10 cellular contexts compared by ENCODE assay signal in genomic region chr3:77081240-77081661, GRCh38. TPM values are rescaled to one million over a fixed set of nuclear protein-coding genes. Genes with fewer than 3 reads are reported as not detected.
A peak's percentile ranks its signal among the peaks of the same experiment; 100 is the strongest.
DNase-seq lines count a peak whose midpoint lies in the region; ATAC-seq and TF ChIP-seq lines count a peak whose summit lies in the region.
"Had no signal": no experiment of that assay in that cellular context is flagged by ENCODE, and none has a peak within 500 bp of the region (broad histone marks: within the 10 kb centered on the region; RNA-seq: fewer than 3 reads in every experiment).

No MANE protein-coding gene starts in this region.

- no peaks in the 10 kb centered on the region for H3K27me3 Mint-ChIP-seq in WTC11 (ENCODE audit: low read depth)
- H3K27me3 Mint-ChIP-seq: dendritic cell treated with granulocyte-macrophage colony-stimulating factor and Interleukin-4, amounts not matched to agents 40 ng/mL and 50 ng/mL, for 4 days had no signal

- no peak overlapping the region for H3K4me3 Mint-ChIP-seq in WTC11
- H3K4me3 Mint-ChIP-seq: dendritic cell treated with granulocyte-macrophage colony-stimulating factor and Interleukin-4, amounts not matched to agents 40 ng/mL and 50 ng/mL, for 4 days had no signal

- H3K9me3 Mint-ChIP-seq in WTC11: no peaks in the 10 kb centered on the region
- H3K9me3 Mint-ChIP-seq: dendritic cell treated with granulocyte-macrophage colony-stimulating factor and Interleukin-4, amounts not matched to agents 40 ng/mL and 50 ng/mL, for 4 days had no signal

- no peak overlapping the region for H3K4me2 ChIP-seq in hepatocyte

- H2AFZ ChIP-seq in hepatocyte: no peak overlapping the region

- POLR2A ChIA-PET in AG04450 (lab: Yijun Ruan, JAX): no interaction called here
- POLR2A ChIA-PET in WTC11 (lab: Charles Lee): no interaction called here

- no peak overlapping the region for H3K27ac Mint-ChIP-seq in WTC11
- H3K27ac Mint-ChIP-seq: dendritic cell treated with granulocyte-macrophage colony-stimulating factor and Interleukin-4, amounts not matched to agents 40 ng/mL and 50 ng/mL, for 4 days had no signal

- peak; percentile 36 for DNase-seq in AG04450 (ENCODE audit: low read depth, low spot score)
- peak; percentile 66 for DNase-seq in NCI-H1092 (lab: John Stamatoyannopoulos, UW)
- DNase-seq in amniotic stem cell (lab: John Stamatoyannopoulos, UW): peak; percentile 48
- DNase-seq in hepatocyte (ENCODE audit: low spot score): peak; percentile 67
- no peak for DNase-seq in globus pallidus (ENCODE audit: low spot score)
- no peak for DNase-seq in WTC11 (ENCODE audit: low spot score)
- DNase-seq in stimulated activated CD4-positive, alpha-beta T cell treated with anti-CD3 and anti-CD28 coated beads, Interleukin-4, amount 100 ng/mL, for 24 hours: no peak
- DNase-seq: activated CD4-positive, alpha-beta T cell treated with anti-CD3 and anti-CD28 coated beads, Interleukin-2, amount 50 U/mL, for 48 hours had no signal

- CTCF ChIA-PET in AG04450 (lab: Charles Lee) (no interaction called here), WTC11 (lab: Charles Lee) (interaction anchor here (1.9 kb wide), 1 partner anchor 43 kb away, joined by 5 read pairs; no protein-coding TSS in a partner anchor)

- 51% methylated on average over 3 of the region's 3 CpGs for WGBS in hepatocyte (ENCODE audit: low lambda C conversion rate, missing lambda C conversion rate)

- H3K27me3 ChIP-seq in AG04450 (ENCODE audit: control insufficient read depth, insufficient read depth, low read length): no peaks in the 10 kb centered on the region
- H3K27me3 ChIP-seq in hepatocyte: no peaks in the 10 kb centered on the region

- H4K20me1 ChIP-seq in hepatocyte (ENCODE audit: insufficient read depth, poor library complexity, severe bottlenecking): no peaks in the 10 kb centered on the region

- H3K27ac ChIP-seq in AG04450 (ENCODE audit: low read depth, low read length) (no peak overlapping the region), hepatocyte (no peak overlapping the region)

- H3K4me1 Mint-ChIP-seq in WTC11: peaks cover 52% of the 10 kb centered on the region

- H3K36me3 Mint-ChIP-seq in WTC11: no peaks in the 10 kb centered on the region

- no peaks in the 10 kb centered on the region for H3K9me3 ChIP-seq in AG04450 (ENCODE audit: control insufficient read depth, insufficient read depth, low read length)
- H3K9me3 ChIP-seq in hepatocyte (ENCODE audit: low read depth): no peaks in the 10 kb centered on the region

- H3K4me1 ChIP-seq in hepatocyte (ENCODE audit: insufficient read depth): peaks cover 6% of the 10 kb centered on the region

- no peaks in the 10 kb centered on the region for H3K9me2 ChIP-seq in hepatocyte (replicated peaks; ENCODE audit: insufficient read depth)

- ATAC-seq in HG03354 (IDR thresholded peaks at IDR 0.05; ENCODE audit: poor library complexity, severe bottlenecking, unreplicated experiment) (no peak), WTC11 (no peak)

- H3K4me3 ChIP-seq in AG04450 (ENCODE audit: low read depth, low read length): no peak overlapping the region
- H3K4me3 ChIP-seq in hepatocyte: no peak overlapping the region

- no peaks in the 10 kb centered on the region for H3K79me2 ChIP-seq in hepatocyte

- no peaks in the 10 kb centered on the region for H3K36me3 ChIP-seq in hepatocyte (replicated peaks; ENCODE audit: insufficient read depth, low read depth)

- TF ChIP-seq CTCF in AG04450 (IDR thresholded peaks at IDR 0.05; ENCODE audit: low read depth, low read length) (no peak), hepatocyte (IDR thresholded peaks at IDR 0.05; ENCODE audit: poor library complexity) (no peak), WTC11 (IDR thresholded peaks at IDR 0.05) (no peak)

TF ChIP-seq in WTC11, 78 proteins besides CTCF, POLR2A, EP300 and RAD21 (continues in another document):
- TF ChIP-seq SMAD3 (CRISPR knock-in tag; IDR thresholded peaks at IDR 0.05; ENCODE audit: borderline replicate concordance) (no peak), MXD4 (CRISPR knock-in tag; IDR thresholded peaks at IDR 0.05; ENCODE audit: borderline replicate concordance) (no peak), CDX4 (CRISPR knock-in tag; IDR thresholded peaks at IDR 0.05; ENCODE audit: borderline replicate concordance) (no peak), AR (CRISPR knock-in tag; IDR thresholded peaks at IDR 0.05) (no peak), JUN (CRISPR knock-in tag; IDR thresholded peaks at IDR 0.05) (no peak), GTF2I (CRISPR knock-in tag; conservative IDR thresholded peaks at IDR 0.05) (no peak), ZNF396 (CRISPR knock-in tag; IDR thresholded peaks at IDR 0.05; ENCODE audit: borderline replicate concordance) (no peak), ZNF423 (CRISPR knock-in tag; IDR thresholded peaks at IDR 0.05) (no peak), ZNF425 (CRISPR knock-in tag; conservative IDR thresholded peaks at IDR 0.05) (no peak), MAX (CRISPR knock-in tag; IDR thresholded peaks at IDR 0.05) (no peak), ZNF263 (CRISPR knock-in tag; IDR thresholded peaks at IDR 0.05; ENCODE audit: low read depth) (no peak), ZNF671 (CRISPR knock-in tag; IDR thresholded peaks at IDR 0.05) (no peak), MYBL2 (CRISPR knock-in tag; IDR thresholded peaks at IDR 0.05) (no peak), FOXJ3 (CRISPR knock-in tag; IDR thresholded peaks at IDR 0.05; ENCODE audit: borderline replicate concordance) (no peak), TEAD1 (CRISPR knock-in tag; IDR thresholded peaks at IDR 0.05) (no peak)

RNA-seq across cellular contexts. Expression of gene ROBO2, which starts 41.4 kb away (rescaled TPM):
- polyA plus RNA-seq in AG04450 (2011; rRNA removed) (15.1 and 16.3 TPM in 2 replicates), hepatocyte (1.2 and 3.4 TPM in 2 replicates)
- polyA minus RNA-seq in AG04450 (2011; rRNA and poly(A)+ RNA removed): 26.9 and 28.0 TPM in 2 replicates
- total RNA-seq in hepatocyte (13.0 and 14.3 TPM in 2 replicates), WTC11 (2021) (11.7 to 12.4 TPM (median 12.0 TPM) in 3 replicates)

Comparison
In these comparisons a context has a peak if more than half of its experiments do, and no peak if none do; other contexts are left out.
1. DNase-seq: peak in AG04450 (single experiment), NCI-H1092 (single experiment), amniotic stem cell (single experiment) and hepatocyte (single experiment); none in globus pallidus (single experiment), WTC11 (single experiment) and stimulated activated CD4-positive, alpha-beta T cell treated with anti-CD3 and anti-CD28 coated beads, Interleukin-4, amount 100 ng/mL, for 24 hours (single experiment).